In genomic region chr12:13044859-13045384, GRCh38 we compare ENCODE assay signal across 9 cellular contexts. TPM values are rescaled to one million over a fixed set of nuclear protein-coding genes. Genes with fewer than 3 reads are reported as not detected.
DNase-seq lines count a peak whose midpoint lies in the region; ATAC-seq and TF ChIP-seq lines count a peak whose summit lies in the region.
"Had no signal": no experiment of that assay in that cellular context is flagged by ENCODE, and none has a peak within 500 bp of the region (broad histone marks: within the 10 kb centered on the region; RNA-seq: fewer than 3 reads in every experiment).

No MANE protein-coding gene starts in this region.

- H3K27ac ChIP-seq in ACC112 (ENCODE audit: low read depth, low read length) = no peak overlapping the region
- no peak overlapping the region; the same call in 1 of the 2 replicates for H3K27ac ChIP-seq in HCT116 (ENCODE audit: low read depth, low read length)
- H3K27ac ChIP-seq in body of pancreas = no peak overlapping the region
- H3K27ac ChIP-seq in mesodermal cell (ENCODE audit: low read depth, low read length, severe bottlenecking) = no peak overlapping the region

- peak overlapping the region; percentile 94 for H3K4me2 ChIP-seq in HCT116 (ENCODE audit: low read length)

- DNase-seq in HCT116 (ENCODE audit: low read depth, low spot score) (no peak), body of pancreas (no peak), SHP77 (lab: John Stamatoyannopoulos, UW) (no peak), GF-D8 (lab: John Stamatoyannopoulos, UW) (no peak)
- DNase-seq in stimulated activated CD4-positive, alpha-beta T cell treated with anti-CD3 and anti-CD28 coated beads, Interleukin-1b, Interleukin-23, amount 100 ng/mL, for 48 hours = no peak

- 1 to 3% methylated on average over 7 to 8 of the region's 8 CpGs for WGBS in body of pancreas, 2 donors
- 4 to 7% methylated on average over 3 to 6 of the region's 8 CpGs for WGBS in mesodermal cell (ENCODE audit: insufficient coverage in 2 of 2), 2 experiments

- TF ChIP-seq POLR2A in HCT116 (IDR thresholded peaks at IDR 0.05; ENCODE audit: borderline replicate concordance, extremely low read depth, insufficient read depth, insufficient read length) = no peak
- no peak for TF ChIP-seq POLR2A in body of pancreas (IDR thresholded peaks at IDR 0.05)

- H3K79me2 ChIP-seq in ACC112 (ENCODE audit: control insufficient read depth, insufficient read depth, low read length, unreplicated experiment) = peaks cover 1% of the 10 kb centered on the region
- H3K79me2 ChIP-seq in HCT116 (ENCODE audit: insufficient read depth, low read length) = no peaks in the 10 kb centered on the region; the same call in 1 of the 2 replicates

- TF ChIP-seq RAD21 in HCT116 (IDR thresholded peaks at IDR 0.05; ENCODE audit: low read depth) = no peak

- CTCF ChIA-PET in HCT116 (lab: Charles Lee) = interaction anchor here (0.7 to 1.5 kb wide), 5 partner anchors 20 to 233 kb away, joined by 3 read pairs; no protein-coding TSS in a partner anchor

- POLR2A ChIA-PET in HCT116 (lab: Charles Lee) = no interaction called here

- TF ChIP-seq CTCF in HCT116 (IDR thresholded peaks at IDR 0.05 in 2 of 3, conservative IDR thresholded peaks at IDR 0.05 in 1 of 3; ENCODE audit: borderline replicate concordance in 1 of 3, insufficient read depth in 1 of 3, low read depth in 2 of 3, low read length in 2 of 3) = no peak
- TF ChIP-seq CTCF in body of pancreas (IDR thresholded peaks at IDR 0.05) = no peak

- no peaks in the 10 kb centered on the region for H4K20me1 ChIP-seq in HCT116 (ENCODE audit: insufficient read depth)

- peak overlapping the region; percentile 100 for H3K4me3 ChIP-seq in ACC112 (ENCODE audit: low read depth, low read length)
- H3K4me3 ChIP-seq in HCT116 (replicated peaks in 1 of 2; ENCODE audit: low read depth in 1 of 2, low read length in 2 of 2) = peak overlapping the region; percentile 93 to 96
- H3K4me3 ChIP-seq in body of pancreas = peak overlapping the region; percentile 81 to 100
- H3K4me3 ChIP-seq in mesodermal cell (ENCODE audit: extremely low read depth, insufficient read depth, low read length, poor library complexity, severe bottlenecking) = peak overlapping the region; percentile 76

- H3K27me3 ChIP-seq in ACC112 (ENCODE audit: insufficient read depth, low read length) = no peaks in the 10 kb centered on the region
- H3K27me3 ChIP-seq in HCT116 (ENCODE audit: insufficient read depth, low read length) = no peaks in the 10 kb centered on the region
- H3K27me3 ChIP-seq in body of pancreas = no peaks in the 10 kb centered on the region

- H3K4me1 ChIP-seq in ACC112 (ENCODE audit: control insufficient read depth, insufficient read depth, low read length, unreplicated experiment) = peaks cover 17% of the 10 kb centered on the region
- H3K4me1 ChIP-seq in HCT116 (ENCODE audit: control insufficient read depth in 1 of 2, insufficient read depth in 2 of 2, low read length in 2 of 2) = peaks cover 5 to 14% of the 10 kb centered on the region in 2 experiments; a peak in 3 of 4 replicates
- peaks cover 10% of the 10 kb centered on the region for H3K4me1 ChIP-seq in body of pancreas
- peaks cover 3% of the 10 kb centered on the region for H3K4me1 ChIP-seq in mesodermal cell (ENCODE audit: control insufficient read depth, insufficient read depth, low read length, poor library complexity, severe bottlenecking)

- ATAC-seq in HCT116 (no peak), body of pancreas (no peak), GM18519 (IDR thresholded peaks at IDR 0.05; ENCODE audit: low FRiP score, unreplicated experiment) (no peak)

- no peaks in the 10 kb centered on the region for H3K9me2 ChIP-seq in HCT116 (ENCODE audit: insufficient read depth)

- no TSS peak for BruUV-seq in HCT116 (replicated peaks; lab: Mats Ljungman, UMichigan)

- H2AFZ ChIP-seq in ACC112 (ENCODE audit: low read length, unreplicated experiment) = peak overlapping the region; percentile 62
- no peak overlapping the region for H2AFZ ChIP-seq in HCT116 (ENCODE audit: low read depth, low read length, poor library complexity, severe bottlenecking)

- H3K36me3 ChIP-seq in ACC112 (ENCODE audit: insufficient read depth, low read length) (no peaks in the 10 kb centered on the region), HCT116 (ENCODE audit: control insufficient read depth in 1 of 2, insufficient read depth in 2 of 2, low read length in 2 of 2) (no peaks in the 10 kb centered on the region), body of pancreas (replicated peaks in 1 of 2; ENCODE audit: insufficient read depth in 1 of 2, low read depth in 2 of 2) (no peaks in the 10 kb centered on the region), mesodermal cell (ENCODE audit: control insufficient read depth, insufficient read depth, low read length) (no peaks in the 10 kb centered on the region)

- H3K9ac ChIP-seq in HCT116 (ENCODE audit: low read length) = peak overlapping the region; percentile 72

- intact Hi-C loops in HCT116 (cut with micrococcal nuclease) = no loop called here
- intact Hi-C loops in body of pancreas (cut with DNase I) = no loop called here

- RAD21 ChIA-PET in HCT116 (lab: Charles Lee; ENCODE audit: low non-redundant PET in 1 of 2, low total read pairs in 2 of 2, uncharacterized antibody in 2 of 2, unreplicated experiment in 2 of 2) = interaction anchor here in 1 of 2 experiments (0.7 kb wide), 1 partner anchor 1671 kb away, joined by 5 read pairs; no protein-coding TSS in a partner anchor

- no peaks in the 10 kb centered on the region for H3K9me3 ChIP-seq in HCT116 (ENCODE audit: control insufficient read depth in 1 of 2, insufficient read depth in 1 of 2, low read depth in 1 of 2, low read length in 2 of 2)
- no peaks in the 10 kb centered on the region for H3K9me3 ChIP-seq in body of pancreas
- H3K9me3 ChIP-seq in mesodermal cell (ENCODE audit: control insufficient read depth, low read length) = no peaks in the 10 kb centered on the region

TF ChIP-seq in HCT116, 20 proteins besides CTCF, POLR2A, EP300 and RAD21:
- 0 out of 2 replicates have a peak, but pooled peaks have one; percentile 7 for TF ChIP-seq REST (IDR thresholded peaks at IDR 0.05; ENCODE audit: low read depth)
- 0 out of 2 replicates have a peak, but pooled peaks have one; percentile 59 for TF ChIP-seq EGR1 (IDR thresholded peaks at IDR 0.05; ENCODE audit: low read depth)
- no peak for TF ChIP-seq FOSL1 (IDR thresholded peaks at IDR 0.05; ENCODE audit: low read depth)
TF ChIP-seq in HCT116: peak in this region for 2.

RNA-seq across cellular contexts. Expression of gene FAM234B, which starts 0.7 kb away (rescaled TPM):
- total RNA-seq in HCT116 (2021; ENCODE audit: unreplicated experiment) = 15.9 TPM
- 10.5 and 11.8 TPM in 2 replicates for polyA plus RNA-seq in HCT116 (2012)
- 1 to 10 TPM; 8.0 to 9.6 TPM for total RNA-seq in body of pancreas
- 10.6 TPM for polyA plus RNA-seq in mesodermal cell (2013, experiment 1 of 2)
- polyA plus RNA-seq in mesodermal cell (2013, experiment 2 of 2) = 9.3 TPM

RNA-seq across cellular contexts. Expression of gene HEBP1, which starts 44.9 kb away (rescaled TPM):
- total RNA-seq in HCT116 (2021; ENCODE audit: unreplicated experiment) (41.0 TPM), body of pancreas (10 to 100 TPM; 19.4 to 28.8 TPM)
- polyA plus RNA-seq in HCT116 (2012) = 57.2 and 57.3 TPM in 2 replicates
- 50.3 TPM for polyA plus RNA-seq in mesodermal cell (2013, experiment 1 of 2)
- polyA plus RNA-seq in mesodermal cell (2013, experiment 2 of 2) = 45.4 TPM

RNA-seq across cellular contexts. Expression of gene GSG1, which starts 58.5 kb away (rescaled TPM):
- total RNA-seq in HCT116 (2021; ENCODE audit: unreplicated experiment) (not detected), body of pancreas (1 to 10 TPM in 1 of 2 donors, under 1 TPM in 1; 0.66 to 2.1 TPM)
- 0.13 and 0.24 TPM in 2 replicates for polyA plus RNA-seq in HCT116 (2012)
- 0.44 TPM for polyA plus RNA-seq in mesodermal cell (2013, experiment 1 of 2)
- polyA plus RNA-seq in mesodermal cell (2013, experiment 2 of 2) = 0.35 TPM
- total RNA-seq: pulmonary artery endothelial cell had no signal
